26 cellular contexts compared by ENCODE assay signal in the genomic region with DNA sequence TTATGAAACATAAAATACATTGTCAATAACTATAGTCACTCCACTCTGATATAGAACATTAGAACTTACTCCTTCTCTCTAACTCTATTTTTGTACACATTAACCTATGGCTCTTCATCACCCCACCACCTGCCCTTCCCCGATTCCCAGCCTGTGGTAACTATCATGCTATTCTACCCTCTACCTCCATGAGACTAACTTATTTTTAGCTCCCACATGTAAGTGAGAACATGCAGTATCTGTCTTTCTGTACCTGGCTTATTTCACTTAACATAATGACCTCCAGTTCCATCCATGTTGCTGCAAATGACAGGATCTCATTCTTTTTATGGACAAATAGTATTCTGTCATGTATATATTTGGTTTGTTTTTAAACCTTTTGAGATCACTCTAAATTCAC. TPM values are rescaled to one million over a fixed set of nuclear protein-coding genes. Genes with fewer than 3 reads are reported as not detected.
A peak's percentile ranks its signal among the peaks of the same experiment; 100 is the strongest.
DNase-seq lines count a peak whose midpoint lies in the region; ATAC-seq, FAIRE-seq and TF ChIP-seq lines count a peak whose summit lies in the region.
"Had no signal": no experiment of that assay in that cellular context is flagged by ENCODE, and none has a peak within 500 bp of the region (broad histone marks: within the 10 kb centered on the region; RNA-seq: fewer than 3 reads in every experiment).

No MANE protein-coding gene starts in this region.

- no peaks in the 10 kb centered on the region for H3K36me3 ChIP-seq in left ventricle myocardium inferior
- H3K36me3 ChIP-seq: BE2C, BLaER1 had no signal

- TF ChIP-seq EP300 in A549 (IDR thresholded peaks at IDR 0.05) = no peak

- POLR2A ChIA-PET in activated CD8-positive, alpha-beta T cell treated with anti-CD3 and anti-CD28 coated beads, Interleukin-2, amount 10 ng/mL, durations not matched to agents 7 days and 5 days (lab: Charles Lee) = no interaction called here
- POLR2A ChIA-PET in activated CD8-positive, alpha-beta T cell treated with anti-CD3 and anti-CD28 coated beads for 36 hours (lab: Charles Lee) = no interaction called here
- POLR2A ChIA-PET in A549 (lab: Yijun Ruan, JAX) = interaction anchor here (0.6 kb wide), 1 partner anchor 9 kb away, joined by 3 read pairs; a partner anchor contains a TSS

- H3K4me2 ChIP-seq in A549 = no peak overlapping the region
- H3K4me2 ChIP-seq: BLaER1 had no signal

- H3K27ac Mint-ChIP-seq in activated CD8-positive, alpha-beta T cell treated with anti-CD3 and anti-CD28 coated beads, Interleukin-2, amount 10 ng/mL, durations not matched to agents 7 days and 5 days = no peak overlapping the region
- H3K27ac Mint-ChIP-seq in activated CD8-positive, alpha-beta T cell treated with anti-CD3 and anti-CD28 coated beads for 36 hours = no peak overlapping the region
- H3K27ac Mint-ChIP-seq: CD14-positive monocyte; CD4-positive, alpha-beta memory T cell; CD4-positive, CD25-positive, alpha-beta regulatory T cell; CD8-positive, alpha-beta memory T cell had no signal

- DNase-seq in activated CD8-positive, alpha-beta T cell treated with anti-CD3 and anti-CD28 coated beads, Interleukin-2, amount 10 ng/mL, durations not matched to agents 7 days and 5 days = peak; percentile 5
- DNase-seq in activated CD8-positive, alpha-beta T cell treated with anti-CD3 and anti-CD28 coated beads for 36 hours = no peak
- DNase-seq in Right ventricle myocardium superior = no peak
- DNase-seq in left ventricle myocardium inferior = no peak
- no peak for DNase-seq in A549 (ENCODE audit: low read depth in 1 of 2, low spot score in 1 of 2)
- DNase-seq: ACHN; BE2C; C1 segment of cervical spinal cord; CD4-positive, alpha-beta memory T cell; CD4-positive, CD25-positive, alpha-beta regulatory T cell; CD8-positive, alpha-beta memory T cell; COR-L47; DMS 273 treated with DMSO at 0.1 percent for 48 hours; DMS153; DMS53; DMS79; DND-41; EL; GDM1 had no signal

- no peak for ATAC-seq in activated CD8-positive, alpha-beta T cell treated with anti-CD3 and anti-CD28 coated beads, Interleukin-2, amount 10 ng/mL, durations not matched to agents 7 days and 5 days
- no peak for ATAC-seq in activated CD8-positive, alpha-beta T cell treated with anti-CD3 and anti-CD28 coated beads for 36 hours
- ATAC-seq in Right ventricle myocardium superior (ENCODE audit: poor library complexity) = peak; percentile 60
- ATAC-seq in A549 = no peak
- no peak for ATAC-seq in HG02938 (IDR thresholded peaks at IDR 0.05; ENCODE audit: unreplicated experiment)
- ATAC-seq: GM12878 had no signal

- H3K27me3 Mint-ChIP-seq in activated CD8-positive, alpha-beta T cell treated with anti-CD3 and anti-CD28 coated beads, Interleukin-2, amount 10 ng/mL, durations not matched to agents 7 days and 5 days (ENCODE audit: low read depth) = peaks cover 22% of the 10 kb centered on the region
- H3K27me3 Mint-ChIP-seq in activated CD8-positive, alpha-beta T cell treated with anti-CD3 and anti-CD28 coated beads for 36 hours = no peaks in the 10 kb centered on the region

- peak; percentile 23 for FAIRE-seq in A549 (lab: Jason Lieb, UNC)
- FAIRE-seq: GM12878, GM12892, GM18507 had no signal

- CTCF ChIA-PET in activated CD8-positive, alpha-beta T cell treated with anti-CD3 and anti-CD28 coated beads, Interleukin-2, amount 10 ng/mL, durations not matched to agents 7 days and 5 days (lab: Charles Lee) = no interaction called here
- CTCF ChIA-PET in activated CD8-positive, alpha-beta T cell treated with anti-CD3 and anti-CD28 coated beads for 36 hours (lab: Charles Lee) = interaction anchor here (0.8 kb wide), 1 partner anchor 23 kb away, joined by 3 read pairs; no protein-coding TSS in a partner anchor
- CTCF ChIA-PET in A549 (lab: Yijun Ruan, JAX) = no interaction called here

- peaks cover 4% of the 10 kb centered on the region for H3K36me3 Mint-ChIP-seq in activated CD8-positive, alpha-beta T cell treated with anti-CD3 and anti-CD28 coated beads, Interleukin-2, amount 10 ng/mL, durations not matched to agents 7 days and 5 days (ENCODE audit: low read depth)
- no peaks in the 10 kb centered on the region for H3K36me3 Mint-ChIP-seq in activated CD8-positive, alpha-beta T cell treated with anti-CD3 and anti-CD28 coated beads for 36 hours (ENCODE audit: low read depth)
- H3K36me3 Mint-ChIP-seq: CD14-positive monocyte; CD4-positive, CD25-positive, alpha-beta regulatory T cell had no signal

- H3K4me1 ChIP-seq in left ventricle myocardium inferior (peaks cover 5% of the 10 kb centered on the region), A549 (no peaks in the 10 kb centered on the region)
- H3K4me1 ChIP-seq: BE2C, BLaER1 had no signal

- intact Hi-C loops in activated CD8-positive, alpha-beta T cell treated with anti-CD3 and anti-CD28 coated beads for 36 hours (cut with micrococcal nuclease) = no loop called here
- intact Hi-C loops in Right ventricle myocardium superior (cut with DNase I) = no loop called here
- intact Hi-C loops in left ventricle myocardium inferior (cut with micrococcal nuclease) = no loop called here

- no peaks in the 10 kb centered on the region for H3K4me1 Mint-ChIP-seq in activated CD8-positive, alpha-beta T cell treated with anti-CD3 and anti-CD28 coated beads, Interleukin-2, amount 10 ng/mL, durations not matched to agents 7 days and 5 days (ENCODE audit: low read depth)
- H3K4me1 Mint-ChIP-seq in activated CD8-positive, alpha-beta T cell treated with anti-CD3 and anti-CD28 coated beads for 36 hours (ENCODE audit: low read depth) = no peaks in the 10 kb centered on the region
- H3K4me1 Mint-ChIP-seq: CD14-positive monocyte; CD8-positive, alpha-beta memory T cell had no signal

- no peak overlapping the region for H3K4me3 Mint-ChIP-seq in activated CD8-positive, alpha-beta T cell treated with anti-CD3 and anti-CD28 coated beads, Interleukin-2, amount 10 ng/mL, durations not matched to agents 7 days and 5 days
- H3K4me3 Mint-ChIP-seq in activated CD8-positive, alpha-beta T cell treated with anti-CD3 and anti-CD28 coated beads for 36 hours = no peak overlapping the region
- H3K4me3 Mint-ChIP-seq: CD14-positive monocyte; CD4-positive, alpha-beta memory T cell; CD4-positive, CD25-positive, alpha-beta regulatory T cell; CD8-positive, alpha-beta memory T cell had no signal

- peaks cover 16% of the 10 kb centered on the region for H3K9me3 Mint-ChIP-seq in activated CD8-positive, alpha-beta T cell treated with anti-CD3 and anti-CD28 coated beads, Interleukin-2, amount 10 ng/mL, durations not matched to agents 7 days and 5 days (ENCODE audit: insufficient read depth)
- peaks cover 10% of the 10 kb centered on the region for H3K9me3 Mint-ChIP-seq in activated CD8-positive, alpha-beta T cell treated with anti-CD3 and anti-CD28 coated beads for 36 hours

- H3K4me3 ChIP-seq in left ventricle myocardium inferior = no peak overlapping the region
- H3K4me3 ChIP-seq in A549 = no peak overlapping the region
- H3K4me3 ChIP-seq: BLaER1, GM12878 had no signal

- TF ChIP-seq POLR2A in A549 (IDR thresholded peaks at IDR 0.05; ENCODE audit: low read length) = no peak

- H3K27me3 ChIP-seq in left ventricle myocardium inferior (ENCODE audit: low read depth) = no peaks in the 10 kb centered on the region
- H3K27me3 ChIP-seq: BLaER1 had no signal

- no peak overlapping the region for H3K27ac ChIP-seq in left ventricle myocardium inferior (replicated peaks)
- H3K27ac ChIP-seq in A549 = no peak overlapping the region
- H3K27ac ChIP-seq: 22Rv1, BLaER1 had no signal

- WGBS in A549 (ENCODE audit: missing lambda C conversion rate) = 66% methylated on average over 1 of the region's 1 CpG

- TF ChIP-seq CTCF in activated CD8-positive, alpha-beta T cell treated with anti-CD3 and anti-CD28 coated beads for 36 hours (IDR thresholded peaks at IDR 0.05) = no peak
- TF ChIP-seq CTCF in left ventricle myocardium inferior (IDR thresholded peaks at IDR 0.05; ENCODE audit: borderline replicate concordance) (no peak), A549 (IDR thresholded peaks at IDR 0.05) (no peak)

- TF ChIP-seq RAD21 in A549 (conservative IDR thresholded peaks at IDR 0.05 in 1 of 2, IDR thresholded peaks at IDR 0.05 in 1 of 2) = no peak

- H3K9me3 ChIP-seq in left ventricle myocardium inferior (replicated peaks) (peaks cover 17% of the 10 kb centered on the region), A549 (peaks cover 18% of the 10 kb centered on the region)
- H3K9me3 ChIP-seq: BE2C had no signal

TF ChIP-seq in A549, 52 proteins besides CTCF, POLR2A, EP300 and RAD21 (continues in another document):
- TF ChIP-seq MAFK (IDR thresholded peaks at IDR 0.05; ENCODE audit: partially characterized antibody) (no peak), KDM1A (IDR thresholded peaks at IDR 0.05; ENCODE audit: low read depth) (no peak), EHMT2 (IDR thresholded peaks at IDR 0.05; ENCODE audit: low read depth) (no peak), BHLHE40 (IDR thresholded peaks at IDR 0.05; ENCODE audit: low read depth, low read length) (no peak), MYC (IDR thresholded peaks at IDR 0.05; ENCODE audit: borderline replicate concordance, low read length) (no peak), SMC3 (IDR thresholded peaks at IDR 0.05) (no peak)
- TF ChIP-seq, protein P1, sequence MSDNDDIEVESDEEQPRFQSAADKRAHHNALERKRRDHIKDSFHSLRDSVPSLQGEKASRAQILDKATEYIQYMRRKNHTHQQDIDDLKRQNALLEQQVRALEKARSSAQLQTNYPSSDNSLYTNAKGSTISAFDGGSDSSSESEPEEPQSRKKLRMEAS (IDR thresholded peaks at IDR 0.05) = no peak

RNA-seq across cellular contexts. Expression of a gene that starts 8.8 kb away (rescaled TPM):
- 10 to 100 TPM; 22.3 to 25.2 TPM for total RNA-seq in activated CD8-positive, alpha-beta T cell treated with anti-CD3 and anti-CD28 coated beads, Interleukin-2, amount 10 ng/mL, durations not matched to agents 7 days and 5 days
- 10 to 100 TPM; 11.5 to 12.5 TPM for total RNA-seq in activated CD8-positive, alpha-beta T cell treated with anti-CD3 and anti-CD28 coated beads for 36 hours
- total RNA-seq in Right ventricle myocardium superior (7.6 TPM), left ventricle myocardium inferior (7.0 TPM)
- polyA plus RNA-seq in A549 (2011; rRNA removed) (6.5 and 6.6 TPM in 2 replicates), A549 (2017; fragmentation: RNase III; extraction: RNeasy Plus Mini Kit Qiagen cat#74134 plus additional on column Dnase treatment) (4.1 to 5.1 TPM (median 4.8 TPM) in 3 replicates)
- 3.2 and 4.5 TPM in 2 replicates for polyA plus RNA-seq in A549 (2012; cell fraction: cytosol; rRNA removed)
- polyA plus RNA-seq in A549 (2012; cell fraction: nucleus; rRNA removed) = 10.0 and 12.2 TPM in 2 replicates
- 8.1 and 9.0 TPM in 2 replicates for polyA minus RNA-seq in A549 (2011; rRNA and poly(A)+ RNA removed)

RNA-seq across cellular contexts. Expression of a gene that starts 17.3 kb away (rescaled TPM):
- 10 to 100 TPM; 49.7 to 50.2 TPM for total RNA-seq in activated CD8-positive, alpha-beta T cell treated with anti-CD3 and anti-CD28 coated beads, Interleukin-2, amount 10 ng/mL, durations not matched to agents 7 days and 5 days
- 10 to 100 TPM; 78.6 to 78.7 TPM for total RNA-seq in activated CD8-positive, alpha-beta T cell treated with anti-CD3 and anti-CD28 coated beads for 36 hours
- 17.4 TPM for total RNA-seq in Right ventricle myocardium superior
- total RNA-seq in left ventricle myocardium inferior = 18.9 TPM
- polyA plus RNA-seq in A549 (2011; rRNA removed) = 39.9 and 69.7 TPM in 2 replicates
- 39.9 and 41.3 TPM in 2 replicates for polyA plus RNA-seq in A549 (2012; cell fraction: cytosol; rRNA removed)
- 12.4 and 17.4 TPM in 2 replicates for polyA plus RNA-seq in A549 (2012; cell fraction: nucleus; rRNA removed)
- 77.5 to 84.2 TPM (median 79.6 TPM) in 3 replicates for polyA plus RNA-seq in A549 (2017; fragmentation: RNase III; extraction: RNeasy Plus Mini Kit Qiagen cat#74134 plus additional on column Dnase treatment)
- 8.7 and 8.8 TPM in 2 replicates for polyA minus RNA-seq in A549 (2011; rRNA and poly(A)+ RNA removed)
